ENCODE assay signal across 1 cellular context in the genomic region with DNA sequence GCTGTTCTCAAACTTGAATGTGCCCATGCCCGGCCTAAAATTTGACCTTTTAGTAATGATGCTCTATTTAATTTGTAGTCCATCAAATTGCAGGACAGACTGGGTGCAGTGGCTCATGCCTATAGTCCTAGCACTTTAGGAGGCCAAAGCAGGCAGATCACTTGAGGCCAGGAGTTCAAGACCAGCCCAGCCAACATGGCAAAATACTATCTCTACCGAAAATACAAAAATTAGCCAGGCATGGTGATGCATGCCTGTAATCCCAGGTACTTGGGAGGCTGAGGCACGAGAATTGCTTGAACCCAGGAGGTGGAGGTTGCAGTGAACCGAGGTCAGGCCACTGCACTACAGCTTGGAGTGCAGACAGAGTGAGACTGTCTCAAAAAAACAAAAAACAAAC. TPM values are rescaled to one million over a fixed set of nuclear protein-coding genes. Genes with fewer than 3 reads are reported as not detected.
"Had no signal": no experiment of that assay in that cellular context is flagged by ENCODE, and none has a peak within 500 bp of the region (broad histone marks: within the 10 kb centered on the region; RNA-seq: fewer than 3 reads in every experiment).

No MANE protein-coding gene starts in this region.

RNA-seq across cellular contexts. Expression of a gene that starts 51.3 kb away (rescaled TPM):
- total RNA-seq: G401 had no signal
